ENCODE assay signal across 21 cellular contexts in genomic region chr10:36736311-36736710, GRCh38.
DNase-seq lines count a peak whose midpoint lies in the region; ATAC-seq lines count a peak whose summit lies in the region.
"Had no signal": no experiment of that assay in that cellular context is flagged by ENCODE, and none has a peak within 500 bp of the region (broad histone marks: within the 10 kb centered on the region; RNA-seq: fewer than 3 reads in every experiment).

No MANE protein-coding gene starts in this region.

- POLR2A ChIA-PET in naive thymus-derived CD8-positive, alpha-beta T cell (lab: Charles Lee), result no interaction called here

- ATAC-seq in HG03135 (IDR thresholded peaks at IDR 0.05; ENCODE audit: unreplicated experiment), result no peak
- ATAC-seq in naive thymus-derived CD8-positive, alpha-beta T cell, result no peak
- ATAC-seq: T-helper 17 cell had no signal

- H3K4me1 Mint-ChIP-seq in naive thymus-derived CD8-positive, alpha-beta T cell, result peaks cover 0 to 1% (median 0%) of the 10 kb centered on the region in 4 donors
- H3K4me1 Mint-ChIP-seq: H9, T-helper 17 cell had no signal

- H3K27me3 Mint-ChIP-seq in naive thymus-derived CD8-positive, alpha-beta T cell, result no peaks in the 10 kb centered on the region
- H3K27me3 Mint-ChIP-seq: CD4-positive, alpha-beta T cell; T-helper 17 cell had no signal

- no peak overlapping the region for H3K27ac Mint-ChIP-seq in naive thymus-derived CD8-positive, alpha-beta T cell
- H3K27ac Mint-ChIP-seq: CD4-positive, alpha-beta T cell; H9; HFFc6; T-helper 17 cell had no signal

- H3K36me3 Mint-ChIP-seq in naive thymus-derived CD8-positive, alpha-beta T cell, result peaks cover 0 to 2% (median 0%) of the 10 kb centered on the region in 3 donors

- H3K4me3 Mint-ChIP-seq in naive thymus-derived CD8-positive, alpha-beta T cell, result no peak overlapping the region
- H3K4me3 Mint-ChIP-seq: CD4-positive, alpha-beta T cell; H9; HFFc6; T-helper 17 cell had no signal

- DNase-seq in HT1080 (ENCODE audit: low read depth), result peak; percentile 18
- DNase-seq in NCI-H1436 (lab: John Stamatoyannopoulos, UW), result peak; percentile 77
- peak; percentile 69 for DNase-seq in NCI-H345 treated with DMSO at 0.1 percent for 48 hours (lab: John Stamatoyannopoulos, UW; ENCODE audit: unreplicated experiment)
- DNase-seq in astrocyte of the hippocampus (ENCODE audit: low read depth, low spot score), result peak; percentile 15
- DNase-seq in NCI-H510A treated with DMSO at 0.1 percent for 48 hours (lab: John Stamatoyannopoulos, UW), result no peak
- DNase-seq in naive thymus-derived CD8-positive, alpha-beta T cell, result no peak
- DNase-seq in NCI-H2227 treated with DMSO at 0.1 percent for 48 hours (lab: John Stamatoyannopoulos, UW), result no peak
- DNase-seq: ACHN; CD4-positive, alpha-beta T cell; DMS153; H9; HFFc6; KBM-7; NCI-H1092; NCI-H1694 treated with DMSO at 0.1 percent for 48 hours; NCI-H2081 treated with DMSO at 0.1 percent for 48 hours; NCI-H524 treated with DMSO at 0.1 percent for 48 hours; SHP77 treated with DMSO at 0.1 percent for 48 hours; SW 1271; T-helper 17 cell had no signal

- H3K9me3 Mint-ChIP-seq in naive thymus-derived CD8-positive, alpha-beta T cell, result peaks cover 0 to 19% (median 6%) of the 10 kb centered on the region in 9 donors

Comparison
In these comparisons a context has a peak if more than half of its experiments do, and no peak if none do; other contexts are left out.
1. DNase-seq: peak in HT1080 (single experiment), NCI-H1436 (single experiment), NCI-H345 treated with DMSO at 0.1 percent for 48 hours (single experiment) and astrocyte of the hippocampus (single experiment); none in NCI-H510A treated with DMSO at 0.1 percent for 48 hours (single experiment), naive thymus-derived CD8-positive, alpha-beta T cell (0 of 10) and NCI-H2227 treated with DMSO at 0.1 percent for 48 hours (single experiment).